ENCODE assay signal across 8 cellular contexts in the genomic region with DNA sequence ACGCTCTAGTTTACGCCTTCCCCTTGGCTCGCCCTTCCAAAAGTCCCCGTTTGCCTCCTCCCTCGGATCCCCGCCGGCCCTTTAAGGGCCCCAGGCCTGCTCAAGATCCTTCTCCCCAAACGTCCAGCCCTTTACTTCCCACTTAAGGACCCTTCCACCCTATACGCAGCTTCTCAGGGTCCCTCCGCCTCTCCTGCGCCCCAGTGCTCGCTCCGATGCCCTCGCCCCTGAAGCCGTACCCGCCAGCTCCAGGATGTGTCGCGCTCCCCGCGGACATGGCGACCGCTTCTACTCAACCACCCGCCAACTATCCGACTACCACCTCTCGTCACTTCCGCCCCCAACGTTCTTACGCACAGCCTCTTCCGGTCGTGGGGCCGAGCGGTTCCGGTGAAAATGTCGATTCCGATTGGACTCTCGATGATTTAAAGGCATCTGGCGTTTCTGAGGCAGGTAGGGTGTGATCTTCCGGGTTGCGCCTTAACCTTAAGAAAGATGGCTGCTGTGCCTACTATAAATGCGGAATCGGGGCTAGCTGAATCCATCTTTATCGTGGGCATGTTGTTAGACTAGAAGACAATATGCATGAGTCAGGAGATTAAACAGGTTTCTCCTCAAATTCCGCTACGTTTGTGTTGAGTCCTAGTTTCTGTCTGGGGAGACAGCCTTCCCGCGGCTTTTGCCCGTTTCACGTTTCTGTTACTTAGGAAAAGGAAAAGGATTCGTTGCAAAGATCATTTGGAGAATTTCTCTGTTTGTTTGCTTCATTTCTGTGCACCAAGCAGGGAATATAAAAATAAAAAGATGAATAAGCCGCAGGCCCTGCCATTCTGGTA. TPM values are rescaled to one million over a fixed set of nuclear protein-coding genes. Genes with fewer than 3 reads are reported as not detected.
DNase-seq lines count a peak whose midpoint lies in the region; ATAC-seq and TF ChIP-seq lines count a peak whose summit lies in the region.

A gene (minus strand): TSS at position 317 of the 836 bp plus-strand sequence. CDS start 40 bp downstream, at position 277.

- intact Hi-C loops in activated T-helper 2 cell treated with anti-CD3 and anti-CD28 coated beads, Interferon-gamma antibody, Interleukin-2, Interleukin-4, amounts not matched to agents 10 μg/mL and 5 μg/mL and 100 μg/mL, durations not matched to agents 14 hours and 24 hours and 36 hours (cut with micrococcal nuclease), result loop anchor here (1.0 kb wide), 3 partner anchors 43 to 120 kb away; a partner anchor contains a TSS
- intact Hi-C loops in stomach (cut with DNase I; ENCODE audit: low total_unique reads), result no loop called here

- peak; percentile 87 for ATAC-seq in RWPE2 (ENCODE audit: low read depth)

- WGBS in stomach, 5 donors, result 0 to 1% (median 0%) methylated on average over 48 to 50 of the region's 50 CpGs

- no peak for TF ChIP-seq CTCF in RWPE2 (IDR thresholded peaks at IDR 0.05; ENCODE audit: poor library complexity, severe bottlenecking)
- no peak for TF ChIP-seq CTCF in fibroblast of the aortic adventitia (IDR thresholded peaks at IDR 0.05; ENCODE audit: insufficient read depth, low read length)
- no peak for TF ChIP-seq CTCF in nephron progenitor cell (IDR thresholded peaks at IDR 0.05)
- TF ChIP-seq CTCF in stomach (IDR thresholded peaks at IDR 0.05), result peak in 1 of 7 experiments; percentile 24

- peaks cover 28% of the 10 kb centered on the region for H3K4me1 Mint-ChIP-seq in activated T-helper 2 cell treated with anti-CD3 and anti-CD28 coated beads, Interferon-gamma antibody, Interleukin-2, Interleukin-4, amounts not matched to agents 10 μg/mL and 5 μg/mL and 100 μg/mL, durations not matched to agents 14 hours and 24 hours and 36 hours (ENCODE audit: low read depth)
- H3K4me1 Mint-ChIP-seq in nephron progenitor cell, result peaks cover 6% of the 10 kb centered on the region

- H3K9me3 Mint-ChIP-seq in activated T-helper 2 cell treated with anti-CD3 and anti-CD28 coated beads, Interferon-gamma antibody, Interleukin-2, Interleukin-4, amounts not matched to agents 10 μg/mL and 5 μg/mL and 100 μg/mL, durations not matched to agents 14 hours and 24 hours and 36 hours, result no peaks in the 10 kb centered on the region
- H3K9me3 Mint-ChIP-seq in nephron progenitor cell, result no peaks in the 10 kb centered on the region

- H3K27me3 ChIP-seq in RWPE2 (ENCODE audit: insufficient read depth, poor library complexity, severe bottlenecking) (no peaks in the 10 kb centered on the region), stomach (no peaks in the 10 kb centered on the region)

- peak in 2 of 4 donors; percentile 96 to 97 for TF ChIP-seq POLR2A in stomach (IDR thresholded peaks at IDR 0.05)

- no peak within 1 kb of the TSS for H3K4me3 Mint-ChIP-seq in activated T-helper 2 cell treated with anti-CD3 and anti-CD28 coated beads, Interferon-gamma antibody, Interleukin-2, Interleukin-4, amounts not matched to agents 10 μg/mL and 5 μg/mL and 100 μg/mL, durations not matched to agents 14 hours and 24 hours and 36 hours (ENCODE audit: low read depth)
- H3K4me3 Mint-ChIP-seq in nephron progenitor cell, result no peak within 1 kb of the TSS

- peak within 1 kb of the TSS; percentile 91 for H3K4me3 ChIP-seq in RWPE2 (ENCODE audit: severe bottlenecking)
- peak within 1 kb of the TSS; percentile 93 for H3K4me3 ChIP-seq in fibroblast of the aortic adventitia (ENCODE audit: low read depth, low read length)
- peak within 1 kb of the TSS; percentile 74 to 92 (median 84) for H3K4me3 ChIP-seq in stomach

- H3K36me3 Mint-ChIP-seq in activated T-helper 2 cell treated with anti-CD3 and anti-CD28 coated beads, Interferon-gamma antibody, Interleukin-2, Interleukin-4, amounts not matched to agents 10 μg/mL and 5 μg/mL and 100 μg/mL, durations not matched to agents 14 hours and 24 hours and 36 hours (ENCODE audit: low read depth), result peaks cover 29% of the 10 kb centered on the region
- H3K36me3 Mint-ChIP-seq in nephron progenitor cell (ENCODE audit: low read depth), result peaks cover 33% of the 10 kb centered on the region

- H3K27me3 Mint-ChIP-seq in activated T-helper 2 cell treated with anti-CD3 and anti-CD28 coated beads, Interferon-gamma antibody, Interleukin-2, Interleukin-4, amounts not matched to agents 10 μg/mL and 5 μg/mL and 100 μg/mL, durations not matched to agents 14 hours and 24 hours and 36 hours (ENCODE audit: low read depth), result no peaks in the 10 kb centered on the region
- no peaks in the 10 kb centered on the region for H3K27me3 Mint-ChIP-seq in nephron progenitor cell (ENCODE audit: low read depth, poor library complexity)

- no peak for TF ChIP-seq EP300 in stomach (IDR thresholded peaks at IDR 0.05)

- H3K36me3 ChIP-seq in RWPE2 (ENCODE audit: low read depth) (peaks cover 47% of the 10 kb centered on the region), stomach (peaks cover 12 to 41% (median 38%) of the 10 kb centered on the region in 4 donors)

- H3K9me3 ChIP-seq in RWPE2 (ENCODE audit: severe bottlenecking) (no peaks in the 10 kb centered on the region), stomach (no peaks in the 10 kb centered on the region)

- H3K4me1 ChIP-seq in RWPE2 (ENCODE audit: insufficient read depth, poor library complexity, severe bottlenecking) (peaks cover 36% of the 10 kb centered on the region), stomach (peaks cover 44 to 66% (median 60%) of the 10 kb centered on the region in 4 donors)

- H3K27ac Mint-ChIP-seq in activated T-helper 2 cell treated with anti-CD3 and anti-CD28 coated beads, Interferon-gamma antibody, Interleukin-2, Interleukin-4, amounts not matched to agents 10 μg/mL and 5 μg/mL and 100 μg/mL, durations not matched to agents 14 hours and 24 hours and 36 hours, result peak within 1 kb of the TSS; percentile 58
- peak within 1 kb of the TSS; percentile 61 for H3K27ac Mint-ChIP-seq in nephron progenitor cell

- peak; percentile 99 for DNase-seq in ELR (ENCODE audit: low read depth)
- peak; percentile 99 for DNase-seq in H4 (ENCODE audit: low spot score)
- DNase-seq in LoVo (ENCODE audit: low spot score), result peak; percentile 99
- DNase-seq in RWPE2 (ENCODE audit: low spot score), result peak; percentile 94
- DNase-seq in activated T-helper 2 cell treated with anti-CD3 and anti-CD28 coated beads, Interferon-gamma antibody, Interleukin-2, Interleukin-4, amounts not matched to agents 10 μg/mL and 5 μg/mL and 100 μg/mL, durations not matched to agents 14 hours and 24 hours and 36 hours (ENCODE audit: low spot score), result peak; percentile 96
- DNase-seq in fibroblast of the aortic adventitia (ENCODE audit: low read depth), result peak; percentile 99
- DNase-seq in nephron progenitor cell, result peak; percentile 86
- DNase-seq in stomach, result peak; percentile 97

- H3K27ac ChIP-seq in RWPE2 (ENCODE audit: poor library complexity, severe bottlenecking) (peak within 1 kb of the TSS; percentile 72), stomach (peak within 1 kb of the TSS; percentile 94 to 99 (median 96))

RNA-seq across cellular contexts. Expression of the gene that starts here (rescaled TPM):
- 14.9 and 22.3 TPM in 2 replicates for total RNA-seq in H4 (2014; rRNA removed; shearing (Covaris generic))
- 78.4 and 83.5 TPM in 2 replicates for total RNA-seq in activated T-helper 2 cell treated with anti-CD3 and anti-CD28 coated beads, Interferon-gamma antibody, Interleukin-2, Interleukin-4, amounts not matched to agents 10 μg/mL and 5 μg/mL and 100 μg/mL, durations not matched to agents 14 hours and 24 hours and 36 hours
- 11.3 and 31.0 TPM in 2 replicates for total RNA-seq in fibroblast of the aortic adventitia (ENCODE audit: low replicate concordance)
- total RNA-seq in stomach, result 100 to 1,000 TPM in 2 of 5 donors, 10 to 100 TPM in 3; 49.2 to 126 (median 78.4) TPM
- 10 to 100 TPM in 1 of 3 donors, 1 to 10 TPM in 2; 4.9 to 26.1 (median 9.3) TPM for polyA plus RNA-seq in stomach

Comparison
In these comparisons a context has a peak if more than half of its experiments do, and no peak if none do; other contexts are left out.
1. Peak in every context shown above with its lines: DNase-seq, ATAC-seq, H3K4me3 ChIP-seq and H3K27ac ChIP-seq.